Comparison of ENCODE assay signal across 9 cellular contexts in genomic region chr4:124060261-124060918, GRCh38.
DNase-seq lines count a peak whose midpoint lies in the region; ATAC-seq and TF ChIP-seq lines count a peak whose summit lies in the region.
"Had no signal": no experiment of that assay in that cellular context is flagged by ENCODE, and none has a peak within 500 bp of the region (broad histone marks: within the 10 kb centered on the region; RNA-seq: fewer than 3 reads in every experiment).

No MANE protein-coding gene starts in this region.

- peak; percentile 57 for ATAC-seq in GM21381 (IDR thresholded peaks at IDR 0.05; ENCODE audit: unreplicated experiment)

- POLR2A ChIA-PET in RWPE1 (lab: Yijun Ruan, JAX; ENCODE audit: low non-redundant PET), result no interaction called here

- no peaks in the 10 kb centered on the region for H3K4me1 Mint-ChIP-seq in activated CD4-positive, alpha-beta T cell treated with anti-CD3 and anti-CD28 coated beads, Interleukin-2, amount 10 ng/mL, durations not matched to agents 24 days and 14 days
- H3K4me1 Mint-ChIP-seq: memory B cell had no signal

- TF ChIP-seq CTCF in RWPE1 (conservative IDR thresholded peaks at IDR 0.05; ENCODE audit: low read depth), result no peak

- intact Hi-C loops in activated CD4-positive, alpha-beta T cell treated with anti-CD3 and anti-CD28 coated beads, Interleukin-2, amount 10 ng/mL, durations not matched to agents 24 days and 14 days (cut with micrococcal nuclease), result no loop called here

- CTCF ChIA-PET in RWPE1 (lab: Yijun Ruan, JAX), result interaction anchor here (0.7 to 1.5 kb wide), 2 partner anchors 23 to 51 kb away, joined by 3 read pairs; no protein-coding TSS in a partner anchor

- H3K27ac Mint-ChIP-seq in activated CD4-positive, alpha-beta T cell treated with anti-CD3 and anti-CD28 coated beads, Interleukin-2, amount 10 ng/mL, durations not matched to agents 24 days and 14 days, result no peak overlapping the region
- H3K27ac Mint-ChIP-seq: memory B cell had no signal

- H3K27ac ChIP-seq in RWPE1, result no peak overlapping the region

- H3K9me3 Mint-ChIP-seq in activated CD4-positive, alpha-beta T cell treated with anti-CD3 and anti-CD28 coated beads, Interleukin-2, amount 10 ng/mL, durations not matched to agents 24 days and 14 days, result no peaks in the 10 kb centered on the region
- H3K9me3 Mint-ChIP-seq: memory B cell had no signal

- H3K36me3 Mint-ChIP-seq in activated CD4-positive, alpha-beta T cell treated with anti-CD3 and anti-CD28 coated beads, Interleukin-2, amount 10 ng/mL, durations not matched to agents 24 days and 14 days (ENCODE audit: low read depth), result no peaks in the 10 kb centered on the region
- H3K36me3 Mint-ChIP-seq: memory B cell had no signal

- no peak overlapping the region for H3K4me3 Mint-ChIP-seq in activated CD4-positive, alpha-beta T cell treated with anti-CD3 and anti-CD28 coated beads, Interleukin-2, amount 10 ng/mL, durations not matched to agents 24 days and 14 days
- H3K4me3 Mint-ChIP-seq: memory B cell had no signal

- no peaks in the 10 kb centered on the region for H3K27me3 Mint-ChIP-seq in activated CD4-positive, alpha-beta T cell treated with anti-CD3 and anti-CD28 coated beads, Interleukin-2, amount 10 ng/mL, durations not matched to agents 24 days and 14 days
- H3K27me3 Mint-ChIP-seq: memory B cell had no signal

- DNase-seq in NOMO-1 treated with DMSO at 0.1 percent for 48 hours (lab: John Stamatoyannopoulos, UW; ENCODE audit: unreplicated experiment), result peak; percentile 63
- peak; percentile 84 for DNase-seq in fibroblast of gingiva (ENCODE audit: low read depth)
- peak; percentile 67 for DNase-seq in pons (ENCODE audit: low spot score)
- DNase-seq in stimulated activated CD4-positive, alpha-beta T cell treated with anti-CD3 and anti-CD28 coated beads, Interleukin-2, amount 100 ng/mL, for 24 hours, result no peak
- no peak for DNase-seq in RWPE1 (ENCODE audit: low spot score)
- DNase-seq in NCI-H2081 treated with DMSO at 0.1 percent for 48 hours (lab: John Stamatoyannopoulos, UW), result no peak
- DNase-seq in activated CD4-positive, alpha-beta T cell treated with anti-CD3 and anti-CD28 coated beads, Interleukin-2, amount 10 ng/mL, durations not matched to agents 24 days and 14 days, result no peak

Comparison
In these comparisons a context has a peak if more than half of its experiments do, and no peak if none do; other contexts are left out.
1. DNase-seq: peak in NOMO-1 treated with DMSO at 0.1 percent for 48 hours (single experiment), fibroblast of gingiva (single experiment) and pons (single experiment); none in stimulated activated CD4-positive, alpha-beta T cell treated with anti-CD3 and anti-CD28 coated beads, Interleukin-2, amount 100 ng/mL, for 24 hours (0 of 2), RWPE1 (single experiment), NCI-H2081 treated with DMSO at 0.1 percent for 48 hours (single experiment) and activated CD4-positive, alpha-beta T cell treated with anti-CD3 and anti-CD28 coated beads, Interleukin-2, amount 10 ng/mL, durations not matched to agents 24 days and 14 days (single experiment).